ENCODE assay signal across 32 cellular contexts in the genomic region with DNA sequence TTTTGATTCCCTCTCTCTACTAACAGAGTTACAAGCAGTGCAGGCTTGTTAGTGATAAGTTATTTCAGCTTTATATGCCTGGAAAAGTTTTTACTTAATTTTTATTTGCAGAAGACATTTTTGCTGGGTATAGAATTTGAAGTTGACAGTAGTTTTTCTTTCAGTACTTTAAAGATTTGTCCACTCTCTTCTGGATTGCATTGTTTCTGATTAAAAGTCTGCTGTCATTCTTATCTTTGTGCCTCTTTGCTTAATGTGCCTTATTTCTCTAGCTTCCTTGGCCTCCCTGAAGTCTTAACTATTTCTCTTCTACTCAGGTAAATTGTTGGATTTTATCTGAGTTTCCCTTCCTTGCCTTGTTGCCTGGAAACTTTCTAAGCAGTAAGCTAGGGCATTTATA. TPM values are rescaled to one million over a fixed set of nuclear protein-coding genes. Genes with fewer than 3 reads are reported as not detected.
"Had no signal": no experiment of that assay in that cellular context is flagged by ENCODE, and none has a peak within 500 bp of the region (broad histone marks: within the 10 kb centered on the region; RNA-seq: fewer than 3 reads in every experiment).

No MANE protein-coding gene starts in this region.

- DNase-seq: activated B cell treated with CpG ODN at 0.5 μM for 24 hours; activated CD4-positive, alpha-beta T cell treated with anti-CD3 and anti-CD28 coated beads for 48 hours; activated CD4-positive, alpha-beta T cell treated with anti-CD3 and anti-CD28 coated beads, Interleukin-2, amount 50 U/mL, for 1 hour; activated CD4-positive, alpha-beta T cell treated with anti-CD3 and anti-CD28 coated beads, Interleukin-2, amount 50 U/mL, for 48 hours; activated CD8-positive, alpha-beta memory T cell treated with anti-CD3 and anti-CD28 coated beads for 24 hours; activated CD8-positive, alpha-beta T cell treated with anti-CD3 and anti-CD28 coated beads for 36 hours; activated effector memory CD4-positive, alpha-beta T cell treated with Interleukin-2 at 50 U/mL for 16 hours; activated gamma-delta T cell treated with Interleukin-2 at 50 U/mL for 16 hours; activated naive CD4-positive, alpha-beta T cell treated with anti-CD3 and anti-CD28 coated beads, Interleukin-2, amount 50 U/mL, for 16 hours; activated naive CD4-positive, alpha-beta T cell treated with Interleukin-2 at 50 U/mL for 16 hours; activated T-cell treated with anti-CD3 and anti-CD28 coated beads, Interleukin-2, amount 50 U/mL, for 4 hours; adrenal gland; amygdala; aorta; body of pancreas; caudate nucleus; cortex of kidney; dermis blood vessel endothelial cell; effector CD4-positive, alpha-beta T cell; effector memory CD8-positive, alpha-beta T cell; esophagus squamous epithelium; foreskin melanocyte; heart right ventricle; T-helper 2 cell had no signal

- H3K4me3 ChIP-seq: adrenal gland, body of pancreas, esophagus squamous epithelium, gastroesophageal sphincter, heart right ventricle had no signal

- FAIRE-seq: colon, endometrium, endothelial cell of umbilical vein had no signal

- H3K27ac ChIP-seq: adrenal gland, body of pancreas, epithelial cell of prostate, esophagus squamous epithelium, gastroesophageal sphincter, heart right ventricle, VCaP had no signal

- H3K4me1 ChIP-seq: adrenal gland, body of pancreas, esophagus squamous epithelium, gastroesophageal sphincter, heart right ventricle had no signal

- H3K27me3 ChIP-seq: adrenal gland, body of pancreas, gastroesophageal sphincter, heart right ventricle had no signal

- ATAC-seq: activated CD4-positive, CD25-positive, alpha-beta regulatory T cell treated with anti-CD3 and anti-CD28 coated beads, Interleukin-2, amount 50 U/mL, for 24 hours; activated CD8-positive, alpha-beta T cell treated with anti-CD3 and anti-CD28 coated beads for 36 hours; activated T-cell treated with anti-CD3 and anti-CD28 coated beads, Interleukin-2, amount 50 U/mL, for 4 hours; activated T-helper 17 cell treated with anti-CD3 and anti-CD28 coated beads, Interleukin-2, amount 50 U/mL, for 72 hours; body of pancreas; effector memory CD8-positive, alpha-beta T cell; gastroesophageal sphincter; heart right ventricle had no signal

- H3K36me3 ChIP-seq: adrenal gland, esophagus squamous epithelium had no signal

RNA-seq across cellular contexts. Expression of a gene that starts 36.2 kb away (rescaled TPM):
- total RNA-seq: activated B cell treated with CpG ODN at 0.5 μM for 24 hours; activated CD8-positive, alpha-beta T cell treated with anti-CD3 and anti-CD28 coated beads for 36 hours had no signal
